ENCODE assay signal across 14 cellular contexts in genomic region chr5:171493646-171494393, GRCh38.
DNase-seq lines count a peak whose midpoint lies in the region; ATAC-seq, FAIRE-seq and TF ChIP-seq lines count a peak whose summit lies in the region.
"Had no signal": no experiment of that assay in that cellular context is flagged by ENCODE, and none has a peak within 500 bp of the region (broad histone marks: within the 10 kb centered on the region; RNA-seq: fewer than 3 reads in every experiment).

No MANE protein-coding gene starts in this region.

- H3K9me3 ChIP-seq in A549 (no peaks in the 10 kb centered on the region), HUES64 (ENCODE audit: insufficient read depth, low read depth, low read length) (no peaks in the 10 kb centered on the region), neuron (ENCODE audit: low read length) (no peaks in the 10 kb centered on the region)

- CTCF ChIA-PET in A549 (lab: Yijun Ruan, JAX): interaction anchor here (0.8 to 1.6 kb wide), 4 partner anchors 9 to 75 kb away, joined by 3 to 4 read pairs (median 3); partner anchors contain the start of gene FGF18

- H3K4me1 Mint-ChIP-seq in chondrocyte (ENCODE audit: low read depth): peaks cover 29% of the 10 kb centered on the region
- H3K4me1 Mint-ChIP-seq: IgD-negative memory B cell, immature natural killer cell had no signal

- no peak overlapping the region for H3K4me3 Mint-ChIP-seq in chondrocyte (ENCODE audit: unreplicated experiment)
- H3K4me3 Mint-ChIP-seq: immature natural killer cell had no signal

- H3K4me1 ChIP-seq in A549 (peaks cover 15% of the 10 kb centered on the region), HUES64 (ENCODE audit: insufficient read depth, low read length) (peaks cover 15% of the 10 kb centered on the region), neuron (ENCODE audit: insufficient read depth, low read length) (peaks cover 19% of the 10 kb centered on the region)

- ATAC-seq in A549: peak; percentile 22 to 30; a peak in 2 of 6 replicates

- no peaks in the 10 kb centered on the region for H3K36me3 Mint-ChIP-seq in chondrocyte (ENCODE audit: low read depth)
- H3K36me3 Mint-ChIP-seq: IgD-negative memory B cell, immature natural killer cell had no signal

- TF ChIP-seq RAD21 in A549 (conservative IDR thresholded peaks at IDR 0.05 in 1 of 2, IDR thresholded peaks at IDR 0.05 in 1 of 2): no peak

- H3K4me3 ChIP-seq in A549 (no peak overlapping the region), HUES64 (ENCODE audit: low read length) (no peak overlapping the region), neuron (ENCODE audit: low read length) (no peak overlapping the region)

- no peaks in the 10 kb centered on the region for H3K9me3 Mint-ChIP-seq in chondrocyte (ENCODE audit: low read depth)

- peak overlapping the region; percentile 45 for H3K9ac ChIP-seq in HUES64 (ENCODE audit: low read depth, low read length)

- no peak for DNase-seq in A549 (ENCODE audit: low read depth in 1 of 2, low spot score in 1 of 2)
- DNase-seq in chondrocyte (ENCODE audit: low spot score): no peak
- DNase-seq in activated CD8-positive, alpha-beta memory T cell treated with anti-CD3 and anti-CD28 coated beads, Interleukin-2, amount 50 U/mL, for 48 hours: no peak
- no peak for DNase-seq in middle frontal gyrus (ENCODE audit: extremely low spot score, low spot score)
- no peak for DNase-seq in occipital lobe (lab: John Stamatoyannopoulos, UW)
- DNase-seq in C1 segment of cervical spinal cord (lab: John Stamatoyannopoulos, UW): no peak
- DNase-seq: immature natural killer cell; NCI-H1930; nucleus accumbens; stimulated activated CD4-positive, alpha-beta T cell treated with anti-CD3 and anti-CD28 coated beads, Interleukin-4, amount 100 ng/mL, for 4 hours had no signal

- no peak overlapping the region; the same call in 2 of the 3 replicates for H3K4me2 ChIP-seq in A549

- H3K27ac ChIP-seq in A549 (peak overlapping the region in 1 of 2 experiments; percentile 85; a peak in 3 of 6 replicates), HUES64 (ENCODE audit: low read depth, low read length) (peak overlapping the region; percentile 76)

- WGBS in A549 (ENCODE audit: missing lambda C conversion rate): 84% methylated on average over 14 of the region's 14 CpGs
- WGBS in HUES64: 90% methylated on average over 14 of the region's 14 CpGs

- POLR2A ChIA-PET in A549 (lab: Yijun Ruan, JAX): no interaction called here

- H3K27me3 Mint-ChIP-seq in chondrocyte (ENCODE audit: low read depth): no peaks in the 10 kb centered on the region

- no peak for TF ChIP-seq EP300 in A549 (IDR thresholded peaks at IDR 0.05)

- H3K27me3 ChIP-seq in HUES64 (ENCODE audit: insufficient read depth, low read length) (no peaks in the 10 kb centered on the region), neuron (ENCODE audit: insufficient read depth, low read length) (no peaks in the 10 kb centered on the region)

- no peaks in the 10 kb centered on the region for H3K36me3 ChIP-seq in HUES64 (ENCODE audit: insufficient read depth, low read length)
- H3K36me3 ChIP-seq in neuron (ENCODE audit: insufficient read depth, low read length): no peaks in the 10 kb centered on the region

- H2AFZ ChIP-seq in neuron (ENCODE audit: low read depth, low read length): peak overlapping the region; percentile 8

- TF ChIP-seq CTCF in A549 (IDR thresholded peaks at IDR 0.05) (no peak), chondrocyte (IDR thresholded peaks at IDR 0.05) (no peak)

- peak overlapping the region; percentile 91 for H3K27ac Mint-ChIP-seq in chondrocyte (ENCODE audit: unreplicated experiment)
- H3K27ac Mint-ChIP-seq: IgD-negative memory B cell, immature natural killer cell had no signal

- no peak for TF ChIP-seq POLR2A in A549 (IDR thresholded peaks at IDR 0.05; ENCODE audit: low read length)

- no peak for FAIRE-seq in A549 (lab: Jason Lieb, UNC)
- FAIRE-seq: bronchial epithelial cell had no signal

TF ChIP-seq in A549, 52 proteins besides CTCF, POLR2A, EP300 and RAD21:
- TF ChIP-seq MYC (IDR thresholded peaks at IDR 0.05; ENCODE audit: borderline replicate concordance, low read length) (no peak), BHLHE40 (IDR thresholded peaks at IDR 0.05; ENCODE audit: low read depth, low read length) (no peak), NFE2L2 (conservative IDR thresholded peaks at IDR 0.05; ENCODE audit: low read length) (no peak), RCOR1 (IDR thresholded peaks at IDR 0.05; ENCODE audit: low read depth, low read length) (no peak), FOSB (CRISPR knock-in tag; IDR thresholded peaks at IDR 0.05) (no peak), RFX5 (IDR thresholded peaks at IDR 0.05) (no peak), ZC3H11A (IDR thresholded peaks at IDR 0.05) (no peak), HDAC2 (IDR thresholded peaks at IDR 0.05) (no peak), RNF2 (IDR thresholded peaks at IDR 0.05; ENCODE audit: borderline replicate concordance, low read depth) (no peak), HOXB13 (CRISPR knock-in tag; IDR thresholded peaks at IDR 0.05; ENCODE audit: low read depth) (no peak), HOXA7 (CRISPR knock-in tag; IDR thresholded peaks at IDR 0.05) (no peak), SREBF2 (IDR thresholded peaks at IDR 0.05) (no peak), ESRRA (IDR thresholded peaks at IDR 0.05; ENCODE audit: borderline replicate concordance, low read length) (no peak), TP53 (CRISPR knock-in tag; IDR thresholded peaks at IDR 0.05) (no peak), FOSL2 (IDR thresholded peaks at IDR 0.05) (no peak), FOSL2 (CRISPR knock-in tag; IDR thresholded peaks at IDR 0.05) (no peak), PHF8 (IDR thresholded peaks at IDR 0.05; ENCODE audit: borderline replicate concordance, low read depth) (no peak), ZNF302 (CRISPR knock-in tag; IDR thresholded peaks at IDR 0.05) (no peak)
- TF ChIP-seq, protein P1, sequence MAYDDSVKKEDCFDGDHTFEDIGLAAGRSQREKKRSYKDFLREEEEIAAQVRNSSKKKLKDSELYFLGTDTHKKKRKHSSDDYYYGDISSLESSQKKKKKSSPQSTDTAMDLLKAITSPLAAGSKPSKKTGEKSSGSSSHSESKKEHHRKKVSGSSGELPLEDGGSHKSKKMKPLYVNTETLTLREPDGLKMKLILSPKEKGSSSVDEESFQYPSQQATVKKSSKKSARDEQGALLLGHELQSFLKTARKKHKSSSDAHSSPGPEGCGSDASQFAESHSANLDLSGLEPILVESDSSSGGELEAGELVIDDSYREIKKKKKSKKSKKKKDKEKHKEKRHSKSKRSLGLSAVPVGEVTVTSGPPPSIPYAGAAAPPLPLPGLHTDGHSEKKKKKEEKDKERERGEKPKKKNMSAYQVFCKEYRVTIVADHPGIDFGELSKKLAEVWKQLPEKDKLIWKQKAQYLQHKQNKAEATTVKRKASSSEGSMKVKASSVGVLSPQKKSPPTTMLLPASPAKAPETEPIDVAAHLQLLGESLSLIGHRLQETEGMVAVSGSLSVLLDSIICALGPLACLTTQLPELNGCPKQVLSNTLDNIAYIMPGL (CRISPR knock-in tag; IDR thresholded peaks at IDR 0.05; ENCODE audit: borderline replicate concordance): no peak
- TF ChIP-seq, protein P2, sequence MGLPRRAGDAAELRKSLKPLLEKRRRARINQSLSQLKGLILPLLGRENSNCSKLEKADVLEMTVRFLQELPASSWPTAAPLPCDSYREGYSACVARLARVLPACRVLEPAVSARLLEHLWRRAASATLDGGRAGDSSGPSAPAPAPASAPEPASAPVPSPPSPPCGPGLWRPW (IDR thresholded peaks at IDR 0.05): no peak
- TF ChIP-seq, protein P3, sequence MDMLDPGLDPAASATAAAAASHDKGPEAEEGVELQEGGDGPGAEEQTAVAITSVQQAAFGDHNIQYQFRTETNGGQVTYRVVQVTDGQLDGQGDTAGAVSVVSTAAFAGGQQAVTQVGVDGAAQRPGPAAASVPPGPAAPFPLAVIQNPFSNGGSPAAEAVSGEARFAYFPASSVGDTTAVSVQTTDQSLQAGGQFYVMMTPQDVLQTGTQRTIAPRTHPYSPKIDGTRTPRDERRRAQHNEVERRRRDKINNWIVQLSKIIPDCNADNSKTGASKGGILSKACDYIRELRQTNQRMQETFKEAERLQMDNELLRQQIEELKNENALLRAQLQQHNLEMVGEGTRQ (IDR thresholded peaks at IDR 0.05): no peak
